Comparison of ENCODE assay signal across 25 cellular contexts in the genomic region with DNA sequence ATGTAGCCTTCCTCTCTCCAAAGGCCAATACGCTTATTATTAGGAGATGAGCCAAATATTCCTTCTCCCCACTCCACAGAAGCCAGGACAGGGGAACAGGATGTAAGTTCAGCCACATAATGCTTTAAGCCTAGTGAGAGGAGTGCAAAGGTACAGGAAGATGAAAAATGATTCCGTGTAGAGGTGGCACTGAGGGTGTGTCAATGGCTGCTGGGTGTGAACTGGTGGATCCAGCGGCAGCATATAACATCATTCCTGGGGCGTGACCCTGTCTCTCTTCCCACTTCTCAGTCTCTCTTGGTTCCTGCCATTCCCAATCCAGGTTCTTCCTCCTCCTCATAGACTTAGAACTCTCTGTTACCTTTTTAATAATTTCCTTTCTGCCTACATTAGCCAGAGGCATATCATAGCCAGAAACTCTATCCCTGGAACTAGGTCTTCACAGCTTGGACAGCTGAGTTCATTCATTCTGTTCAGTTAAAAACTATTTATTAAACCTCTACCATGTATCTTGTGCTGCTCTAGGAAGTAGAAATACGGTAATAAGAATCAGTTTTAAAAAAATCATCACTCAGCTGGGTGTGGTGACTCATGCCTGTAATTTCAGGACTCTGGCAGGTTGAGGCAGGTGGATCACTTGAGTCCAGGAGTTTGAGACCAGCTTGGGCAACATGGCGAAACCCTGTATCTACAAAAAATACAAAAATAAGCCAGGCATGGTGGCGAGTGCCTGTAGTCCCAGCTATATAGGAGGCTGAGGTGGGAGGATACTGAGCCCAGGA. TPM values are rescaled to one million over a fixed set of nuclear protein-coding genes. Genes with fewer than 3 reads are reported as not detected.
DNase-seq lines count a peak whose midpoint lies in the region; ATAC-seq and TF ChIP-seq lines count a peak whose summit lies in the region.
"Had no signal": no experiment of that assay in that cellular context is flagged by ENCODE, and none has a peak within 500 bp of the region (broad histone marks: within the 10 kb centered on the region; RNA-seq: fewer than 3 reads in every experiment).

No MANE protein-coding gene starts in this region.

- no peak overlapping the region for H3K23ac ChIP-seq in neuronal stem cell (ENCODE audit: low read depth, low read length, poor library complexity)

- no peak overlapping the region for H3K27ac ChIP-seq in neuronal stem cell (replicated peaks; ENCODE audit: low read length)
- H3K27ac ChIP-seq: 22Rv1; BLaER1 treated with 17β-estradiol and CSF1 and Interleukin-3, amounts not matched to agents 10 nM and 100 nM; HL-60; SJCRH30 had no signal

- no peak overlapping the region for H3K14ac ChIP-seq in neuronal stem cell (ENCODE audit: low read length)

- no peak overlapping the region for H2BK120ac ChIP-seq in neuronal stem cell (ENCODE audit: low read depth, low read length)

- H3K18ac ChIP-seq in neuronal stem cell (ENCODE audit: low read length) = peak overlapping the region; percentile 9

- H4K8ac ChIP-seq in neuronal stem cell (ENCODE audit: low read depth, low read length) = peak overlapping the region; percentile 49

- H2BK5ac ChIP-seq in neuronal stem cell (ENCODE audit: low read length) = no peak overlapping the region

- no peaks in the 10 kb centered on the region for H3K27me3 ChIP-seq in neuronal stem cell (ENCODE audit: control insufficient read depth in 3 of 3, insufficient read depth in 3 of 3, low read depth in 1 of 3, low read length in 3 of 3)
- H3K27me3 ChIP-seq: BLaER1 treated with 17β-estradiol and CSF1 and Interleukin-3, amounts not matched to agents 10 nM and 100 nM; SJCRH30 had no signal

- H2AFZ ChIP-seq in neuronal stem cell (ENCODE audit: low read length) = no peak overlapping the region

- in situ Hi-C loops in GM13977 (cut with MboI; ENCODE audit: low pct_unique_long_range_greater_than_20kb, low sequenced_read_pairs, unreplicated experiment) = no loop called here

- no peaks in the 10 kb centered on the region for H3K36me3 ChIP-seq in neuronal stem cell (replicated peaks in 1 of 2; ENCODE audit: control insufficient read depth in 2 of 2, insufficient read depth in 2 of 2, low read length in 2 of 2)
- H3K36me3 ChIP-seq: BLaER1 treated with 17β-estradiol and CSF1 and Interleukin-3, amounts not matched to agents 10 nM and 100 nM; SJCRH30 had no signal

- no peaks in the 10 kb centered on the region for H3K79me1 ChIP-seq in neuronal stem cell (ENCODE audit: low read depth, low read length)

- peak; percentile 30 for DNase-seq in DMS153 (lab: John Stamatoyannopoulos, UW)
- DNase-seq in DMS153 treated with DMSO at 0.1 percent for 48 hours (lab: John Stamatoyannopoulos, UW; ENCODE audit: unreplicated experiment) = no peak
- peak; percentile 25 for DNase-seq in NCI-H69 (lab: John Stamatoyannopoulos, UW)
- DNase-seq in epithelial cell of esophagus (ENCODE audit: low read depth) = peak; percentile 64
- DNase-seq in neuronal stem cell (ENCODE audit: low spot score) = no peak
- DNase-seq in GM13977 (ENCODE audit: low spot score) = no peak
- DNase-seq: ACHN; CD4-positive, alpha-beta memory T cell; GDM1; H7; KBM-7; MV-4-11; NCI-H1105 treated with DMSO at 0.1 percent for 48 hours; NCI-H1694; NCI-H2081; NCI-H446; NCI-H774; NK-92 treated with Interleukin-12 subunit alpha and Interleukin-12 subunit beta, amount 100 ng/mL, for 24 hours had no signal

- no peak overlapping the region for H3K4ac ChIP-seq in neuronal stem cell (ENCODE audit: low read length)

- no peak overlapping the region for H3K9ac ChIP-seq in neuronal stem cell (ENCODE audit: low read depth, low read length, poor library complexity)
- H3K9ac ChIP-seq: BLaER1 treated with 17β-estradiol and CSF1 and Interleukin-3, amounts not matched to agents 10 nM and 100 nM had no signal

- H3K4me1 ChIP-seq in neuronal stem cell (ENCODE audit: control insufficient read depth in 2 of 2, insufficient read depth in 1 of 2, low read depth in 1 of 2, low read length in 2 of 2) = no peaks in the 10 kb centered on the region
- H3K4me1 ChIP-seq: BLaER1 treated with 17β-estradiol and CSF1 and Interleukin-3, amounts not matched to agents 10 nM and 100 nM had no signal

- TF ChIP-seq CTCF in epithelial cell of esophagus (IDR thresholded peaks at IDR 0.05; ENCODE audit: insufficient read depth, low read depth, low read length, missing control alignments) (no peak), GM13977 (IDR thresholded peaks at IDR 0.05; ENCODE audit: extremely low read depth, insufficient read depth, missing control alignments) (no peak)

- no peaks in the 10 kb centered on the region for H3K9me3 ChIP-seq in neuronal stem cell (replicated peaks in 1 of 2; ENCODE audit: control insufficient read depth in 2 of 2, insufficient read depth in 1 of 2, low read depth in 1 of 2, low read length in 2 of 2)
- H3K9me3 ChIP-seq: SJCRH30 had no signal

- no peak overlapping the region for H3K4me2 ChIP-seq in neuronal stem cell (ENCODE audit: insufficient read depth, low read length, poor library complexity, severe bottlenecking)
- H3K4me2 ChIP-seq: BLaER1 treated with 17β-estradiol and CSF1 and Interleukin-3, amounts not matched to agents 10 nM and 100 nM had no signal

- no peak overlapping the region for H2AK5ac ChIP-seq in neuronal stem cell (ENCODE audit: low read depth, low read length)

- ATAC-seq in SK-N-SH treated with all-trans-retinoic acid at 6 μM for 48 hours = no peak
- ATAC-seq in HG02623 (IDR thresholded peaks at IDR 0.05; ENCODE audit: unreplicated experiment) = no peak
- ATAC-seq: Panc1 had no signal

- H2BK12ac ChIP-seq in neuronal stem cell (ENCODE audit: low read length) = no peak overlapping the region

- no peak overlapping the region for H2BK15ac ChIP-seq in neuronal stem cell (ENCODE audit: low read length)

- no CpG with 5 or more reads among the region's 7 CpGs for WGBS in neuronal stem cell (ENCODE audit: extremely low coverage in 2 of 2, insufficient read length in 2 of 2, insufficient replicate concordance in 1 of 2), 2 donors

- H4K91ac ChIP-seq in neuronal stem cell (ENCODE audit: low read depth, low read length, poor library complexity) = no peak overlapping the region

- H3K4me3 ChIP-seq in epithelial cell of esophagus (ENCODE audit: low read length) (no peak overlapping the region), neuronal stem cell (ENCODE audit: low read length in 2 of 2) (no peak overlapping the region)
- H3K4me3 ChIP-seq: BLaER1 treated with 17β-estradiol and CSF1 and Interleukin-3, amounts not matched to agents 10 nM and 100 nM; SJCRH30 had no signal

TF ChIP-seq in SK-N-SH treated with all-trans-retinoic acid at 6 μM for 48 hours, 23 proteins besides CTCF, POLR2A, EP300 and RAD21:
- TF ChIP-seq ISL1 (CRISPR knock-in tag; IDR thresholded peaks at IDR 0.05) = no peak
- no peak for TF ChIP-seq ZNF70 (CRISPR knock-in tag; IDR thresholded peaks at IDR 0.05)
- TF ChIP-seq SNAI2 (CRISPR knock-in tag; IDR thresholded peaks at IDR 0.05) = no peak
- TF ChIP-seq TOX (CRISPR knock-in tag; IDR thresholded peaks at IDR 0.05; ENCODE audit: borderline replicate concordance) = no peak
- TF ChIP-seq GLIS3 (CRISPR knock-in tag; IDR thresholded peaks at IDR 0.05) = no peak
- TF ChIP-seq, protein P1, sequence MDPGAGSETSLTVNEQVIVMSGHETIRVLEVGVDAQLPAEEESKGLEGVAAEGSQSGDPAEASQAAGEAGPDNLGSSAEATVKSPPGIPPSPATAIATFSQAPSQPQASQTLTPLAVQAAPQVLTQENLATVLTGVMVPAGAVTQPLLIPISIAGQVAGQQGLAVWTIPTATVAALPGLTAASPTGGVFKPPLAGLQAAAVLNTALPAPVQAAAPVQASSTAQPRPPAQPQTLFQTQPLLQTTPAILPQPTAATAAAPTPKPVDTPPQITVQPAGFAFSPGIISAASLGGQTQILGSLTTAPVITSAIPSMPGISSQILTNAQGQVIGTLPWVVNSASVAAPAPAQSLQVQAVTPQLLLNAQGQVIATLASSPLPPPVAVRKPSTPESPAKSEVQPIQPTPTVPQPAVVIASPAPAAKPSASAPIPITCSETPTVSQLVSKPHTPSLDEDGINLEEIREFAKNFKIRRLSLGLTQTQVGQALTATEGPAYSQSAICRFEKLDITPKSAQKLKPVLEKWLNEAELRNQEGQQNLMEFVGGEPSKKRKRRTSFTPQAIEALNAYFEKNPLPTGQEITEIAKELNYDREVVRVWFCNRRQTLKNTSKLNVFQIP (CRISPR knock-in tag; IDR thresholded peaks at IDR 0.05; ENCODE audit: borderline replicate concordance, low read depth) = no peak
- TF ChIP-seq, protein P2, sequence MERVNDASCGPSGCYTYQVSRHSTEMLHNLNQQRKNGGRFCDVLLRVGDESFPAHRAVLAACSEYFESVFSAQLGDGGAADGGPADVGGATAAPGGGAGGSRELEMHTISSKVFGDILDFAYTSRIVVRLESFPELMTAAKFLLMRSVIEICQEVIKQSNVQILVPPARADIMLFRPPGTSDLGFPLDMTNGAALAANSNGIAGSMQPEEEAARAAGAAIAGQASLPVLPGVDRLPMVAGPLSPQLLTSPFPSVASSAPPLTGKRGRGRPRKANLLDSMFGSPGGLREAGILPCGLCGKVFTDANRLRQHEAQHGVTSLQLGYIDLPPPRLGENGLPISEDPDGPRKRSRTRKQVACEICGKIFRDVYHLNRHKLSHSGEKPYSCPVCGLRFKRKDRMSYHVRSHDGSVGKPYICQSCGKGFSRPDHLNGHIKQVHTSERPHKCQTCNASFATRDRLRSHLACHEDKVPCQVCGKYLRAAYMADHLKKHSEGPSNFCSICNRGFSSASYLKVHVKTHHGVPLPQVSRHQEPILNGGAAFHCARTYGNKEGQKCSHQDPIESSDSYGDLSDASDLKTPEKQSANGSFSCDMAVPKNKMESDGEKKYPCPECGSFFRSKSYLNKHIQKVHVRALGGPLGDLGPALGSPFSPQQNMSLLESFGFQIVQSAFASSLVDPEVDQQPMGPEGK (CRISPR knock-in tag; IDR thresholded peaks at IDR 0.05; ENCODE audit: borderline replicate concordance) = no peak
TF ChIP-seq in SK-N-SH treated with all-trans-retinoic acid at 6 μM for 48 hours: peak in this region for 0.

RNA-seq across cellular contexts. Expression of a gene that starts 58.0 kb away (rescaled TPM):
- polyA plus RNA-seq in neuronal stem cell (2013, experiment 1 of 2) = 0.06 TPM
- polyA plus RNA-seq in neuronal stem cell (2013, experiment 2 of 2) = 0.17 TPM

Comparison
In these comparisons a context has a peak if more than half of its experiments do, and no peak if none do; other contexts are left out.
1. DNase-seq: peak in DMS153 (single experiment), NCI-H69 (single experiment) and epithelial cell of esophagus (single experiment); none in DMS153 treated with DMSO at 0.1 percent for 48 hours (single experiment), neuronal stem cell (single experiment) and GM13977 (single experiment).